Comparison of ENCODE assay signal across 8 cellular contexts in the genomic region with DNA sequence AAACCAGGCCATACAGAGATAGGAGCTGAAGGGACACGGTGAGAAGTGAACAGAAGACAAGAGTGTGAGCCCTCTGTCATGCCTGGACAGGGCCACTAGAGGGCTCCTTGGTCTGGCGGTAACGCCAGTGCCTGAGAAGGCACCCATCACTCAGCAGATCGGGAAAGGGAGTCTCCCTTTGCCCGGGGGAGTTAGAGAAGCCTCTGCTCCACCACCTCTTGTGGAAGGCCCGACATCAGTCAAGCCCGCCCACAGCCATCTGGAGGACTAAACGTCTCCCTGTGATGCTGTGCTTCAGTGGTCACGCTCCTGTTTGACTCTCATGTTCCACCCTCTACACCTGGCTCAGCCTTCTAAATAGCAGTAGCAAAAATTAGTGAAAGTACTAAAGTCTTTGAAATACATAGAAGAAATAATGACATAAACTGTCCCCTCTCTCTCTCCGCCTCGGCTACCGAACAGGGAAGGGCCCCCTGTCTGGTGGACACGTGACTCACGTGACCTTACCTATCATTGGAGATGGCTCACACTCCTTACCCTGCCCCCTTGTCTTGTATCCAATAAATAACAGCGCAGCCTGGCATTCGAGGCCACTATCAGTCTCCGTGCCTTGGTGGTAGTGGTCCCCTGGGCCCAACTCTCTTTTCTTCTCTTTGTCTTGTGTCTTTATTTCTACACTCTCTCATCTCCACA.
DNase-seq lines count a peak whose midpoint lies in the region; ATAC-seq and TF ChIP-seq lines count a peak whose summit lies in the region.

No MANE protein-coding gene starts in this region.

- H3K27me3 Mint-ChIP-seq in effector memory CD8-positive, alpha-beta T cell, result peaks cover 71 to 99% of the 10 kb centered on the region in 2 donors
- peaks cover 47 to 77% of the 10 kb centered on the region in 2 donors for H3K27me3 Mint-ChIP-seq in natural killer cell (ENCODE audit: low read depth in 2 of 2)

- H3K9me3 Mint-ChIP-seq in effector memory CD8-positive, alpha-beta T cell, result peaks cover 0 to 3% of the 10 kb centered on the region in 2 donors
- H3K9me3 Mint-ChIP-seq in natural killer cell, result peaks cover 2 to 4% of the 10 kb centered on the region in 2 donors

- peak overlapping the region in 1 of 2 donors; percentile 6 for H3K27ac Mint-ChIP-seq in effector memory CD8-positive, alpha-beta T cell
- no peak overlapping the region for H3K27ac Mint-ChIP-seq in natural killer cell

- ATAC-seq in effector memory CD8-positive, alpha-beta T cell (replicated peaks), result peak; percentile 69
- peak in 2 of 3 donors; percentile 58 to 77 for ATAC-seq in natural killer cell
- ATAC-seq in stimulated activated naive CD8-positive, alpha-beta T cell treated with anti-CD3 and anti-CD28 coated beads, Interleukin-15, Interleukin-2, amounts not matched to agents 100 U/mL and 50 U/mL, for 24 hours, result peak; percentile 65
- no peak for ATAC-seq in GM19035 (IDR thresholded peaks at IDR 0.05; ENCODE audit: unreplicated experiment)

- peaks cover 6 to 7% of the 10 kb centered on the region in 2 donors for H3K4me1 Mint-ChIP-seq in effector memory CD8-positive, alpha-beta T cell (ENCODE audit: low read depth in 2 of 2)
- H3K4me1 Mint-ChIP-seq in natural killer cell, result peaks cover 0 to 5% of the 10 kb centered on the region in 2 donors

- H3K4me3 Mint-ChIP-seq in effector memory CD8-positive, alpha-beta T cell, result peak overlapping the region in 1 of 2 donors; percentile 34
- no peak overlapping the region for H3K4me3 Mint-ChIP-seq in natural killer cell

- no peaks in the 10 kb centered on the region for H3K36me3 Mint-ChIP-seq in effector memory CD8-positive, alpha-beta T cell (ENCODE audit: insufficient read depth)
- H3K36me3 Mint-ChIP-seq in natural killer cell, result peaks cover 11% of the 10 kb centered on the region

- intact Hi-C loops in natural killer cell (cut with micrococcal nuclease), result no loop called here

- DNase-seq in NCI-H2081 (lab: John Stamatoyannopoulos, UW), result peak; percentile 17 to 51
- DNase-seq in NCI-H2081 treated with DMSO at 0.1 percent for 48 hours (lab: John Stamatoyannopoulos, UW), result no peak
- peak; percentile 62 to 77 for DNase-seq in NCI-H526 (lab: John Stamatoyannopoulos, UW)
- peak; percentile 61 to 66 for DNase-seq in activated CD4-positive, alpha-beta T cell treated with anti-CD3 and anti-CD28 coated beads, Interleukin-2, amount 50 U/mL, for 48 hours
- peak; percentile 58 to 60 (median 58) for DNase-seq in effector memory CD8-positive, alpha-beta T cell
- DNase-seq in natural killer cell, result peak; percentile 49
- peak; percentile 66 for DNase-seq in stimulated activated naive CD8-positive, alpha-beta T cell treated with anti-CD3 and anti-CD28 coated beads, Interleukin-15, Interleukin-2, amounts not matched to agents 100 U/mL and 50 U/mL, for 24 hours

- peak; percentile 84 for TF ChIP-seq CTCF in natural killer cell (IDR thresholded peaks at IDR 0.05)
